13 cellular contexts compared by ENCODE assay signal in the genomic region with DNA sequence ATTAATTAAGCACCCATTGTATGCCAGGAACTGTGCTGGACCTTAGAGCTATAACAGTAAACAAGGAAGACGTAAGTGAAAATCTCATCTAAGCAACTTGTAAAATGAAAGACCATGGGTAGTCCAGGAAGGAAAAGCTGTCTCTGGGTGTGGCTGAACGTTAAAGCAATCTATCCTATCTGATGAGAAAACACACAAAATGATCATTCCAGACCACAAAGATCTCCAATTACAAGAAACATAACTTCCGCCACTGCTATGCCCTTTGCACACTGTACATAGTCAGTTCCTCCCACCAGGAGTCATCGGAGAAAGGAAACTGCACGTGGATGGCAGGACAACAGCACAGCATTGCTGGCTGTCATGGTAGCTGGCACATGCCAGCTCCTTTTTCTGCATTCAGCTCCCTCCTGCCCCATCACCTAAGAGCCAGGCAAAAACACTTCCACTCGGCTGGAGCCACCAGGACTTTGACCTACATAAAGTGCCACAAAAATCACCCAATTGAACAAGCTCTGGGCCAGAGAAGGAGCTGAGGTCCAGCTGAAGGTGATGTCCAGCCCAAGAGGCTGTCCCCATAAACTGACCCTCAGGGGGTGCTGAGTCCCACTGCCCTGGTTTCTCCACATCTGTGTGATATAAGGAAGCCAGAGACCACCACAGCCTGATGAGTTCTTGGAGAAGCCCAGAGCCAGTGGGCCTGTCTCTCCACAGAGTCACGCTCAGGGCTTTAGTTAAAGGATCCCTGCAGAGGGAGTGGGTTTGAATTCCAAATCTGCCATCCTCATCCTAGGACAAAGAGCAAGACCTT. TPM values are rescaled to one million over a fixed set of nuclear protein-coding genes. Genes with fewer than 3 reads are reported as not detected.
A peak's percentile ranks its signal among the peaks of the same experiment; 100 is the strongest.
DNase-seq lines count a peak whose midpoint lies in the region; ATAC-seq and TF ChIP-seq lines count a peak whose summit lies in the region.
"Had no signal": no experiment of that assay in that cellular context is flagged by ENCODE, and none has a peak within 500 bp of the region (broad histone marks: within the 10 kb centered on the region; RNA-seq: fewer than 3 reads in every experiment).

No MANE protein-coding gene starts in this region.

- DNase-seq in EH (ENCODE audit: low read depth): peak; percentile 20
- DNase-seq in NCI-H2029 (lab: John Stamatoyannopoulos, UW): peak; percentile 73
- DNase-seq in dermis blood vessel endothelial cell: peak; percentile 93
- DNase-seq in psoas muscle: no peak
- DNase-seq in GM10248 (ENCODE audit: extremely low spot score): no peak
- DNase-seq in NOMO-1 (lab: John Stamatoyannopoulos, UW; ENCODE audit: unreplicated experiment in 2 of 2): no peak
- DNase-seq in midbrain (lab: John Stamatoyannopoulos, UW): no peak
- DNase-seq: nephron progenitor cell; NK-92 treated with Interleukin-12 subunit alpha and Interleukin-12 subunit beta, amount 100 ng/mL, for 24 hours; stimulated activated CD4-positive, alpha-beta T cell treated with anti-CD3 and anti-CD28 coated beads, Interleukin-2, amount 100 ng/mL, for 48 hours had no signal

- WGBS in psoas muscle, 3 donors: 55 to 64% (median 60%) methylated on average over 7 of the region's 7 CpGs

- H3K27ac ChIP-seq in psoas muscle: peak overlapping the region; percentile 57
- H3K27ac ChIP-seq: coronary artery had no signal

- H3K27me3 ChIP-seq in psoas muscle (ENCODE audit: insufficient read depth in 3 of 3, low read length in 2 of 3): no peaks in the 10 kb centered on the region

- H3K4me3 ChIP-seq in psoas muscle: no peak overlapping the region
- H3K4me3 ChIP-seq: coronary artery had no signal

- no peaks in the 10 kb centered on the region for H3K36me3 ChIP-seq in psoas muscle (ENCODE audit: insufficient read depth in 1 of 2, low read depth in 1 of 2)

- peaks cover 25% of the 10 kb centered on the region for H3K4me1 ChIP-seq in psoas muscle

- TF ChIP-seq CTCF in psoas muscle (IDR thresholded peaks at IDR 0.05): no peak
- no peak for TF ChIP-seq CTCF in GM10248 (IDR thresholded peaks at IDR 0.05; ENCODE audit: control extremely low read depth, extremely low read depth, low read depth, missing control alignments)

- intact Hi-C loops in psoas muscle (cut with DNase I): no loop called here

- POLR2A ChIA-PET in GM10248 (lab: Yijun Ruan, JAX): no interaction called here

- CTCF ChIA-PET in GM10248 (lab: Yijun Ruan, JAX): interaction anchor here (1.1 kb wide), 1 partner anchor 9 kb away, joined by 4 read pairs; no protein-coding TSS in a partner anchor

- no peaks in the 10 kb centered on the region for H3K9me3 ChIP-seq in psoas muscle

- ATAC-seq in psoas muscle (no peak), GM21825 (IDR thresholded peaks at IDR 0.05; ENCODE audit: unreplicated experiment) (no peak)
- ATAC-seq: activated T-helper 17 cell treated with anti-CD3 and anti-CD28 coated beads, Interleukin-2, amount 50 U/mL, for 72 hours had no signal

RNA-seq across cellular contexts. Expression of a gene that starts 56.4 kb away (rescaled TPM):
- total RNA-seq in dermis blood vessel endothelial cell (24.5 and 33.4 TPM in 2 replicates), psoas muscle (1 to 10 TPM in 1 of 4 donors, under 1 TPM in 3; 0.86 to 1.2 (median 0.91) TPM)
- polyA plus RNA-seq in psoas muscle: 1 to 10 TPM in 2 of 3 donors, under 1 TPM in 1; 0.24 to 1.6 (median 1.4) TPM

Comparison
In these comparisons a context has a peak if more than half of its experiments do, and no peak if none do; other contexts are left out.
1. DNase-seq: peak in EH (single experiment), NCI-H2029 (single experiment) and dermis blood vessel endothelial cell (single experiment); none in psoas muscle (0 of 2), GM10248 (single experiment), NOMO-1 (0 of 2) and midbrain (single experiment).
2. RNA of a gene that starts 56.4 kb away (total RNA-seq): 24.5 to 33.4 TPM in dermis blood vessel endothelial cell; 0.86 to 1.2 TPM in psoas muscle; every median in the first group is over 10 times any median in the second.